Comparison of ENCODE assay signal across 11 cellular contexts in genomic region chr10:119700321-119700954, GRCh38. TPM values are rescaled to one million over a fixed set of nuclear protein-coding genes. Genes with fewer than 3 reads are reported as not detected.
DNase-seq lines count a peak whose midpoint lies in the region; ATAC-seq, FAIRE-seq and TF ChIP-seq lines count a peak whose summit lies in the region.
"Had no signal": no experiment of that assay in that cellular context is flagged by ENCODE, and none has a peak within 500 bp of the region (broad histone marks: within the 10 kb centered on the region; RNA-seq: fewer than 3 reads in every experiment).

No MANE protein-coding gene starts in this region.

- H3K36me3 Mint-ChIP-seq in dendritic cell treated with granulocyte-macrophage colony-stimulating factor and Interleukin-4, amounts not matched to agents 40 ng/mL and 50 ng/mL, for 4 days (ENCODE audit: low read depth) = no peaks in the 10 kb centered on the region

- H3K4me3 Mint-ChIP-seq in dendritic cell treated with granulocyte-macrophage colony-stimulating factor and Interleukin-4, amounts not matched to agents 40 ng/mL and 50 ng/mL, for 4 days = no peak overlapping the region
- H3K4me3 Mint-ChIP-seq: H9 had no signal

- no peaks in the 10 kb centered on the region for H3K9me3 Mint-ChIP-seq in dendritic cell treated with granulocyte-macrophage colony-stimulating factor and Interleukin-4, amounts not matched to agents 40 ng/mL and 50 ng/mL, for 4 days

- FAIRE-seq in pancreas (lab: Jason Lieb, UNC) = no peak

- no peak for DNase-seq in NCI-H345 treated with DMSO at 0.1 percent for 48 hours (lab: John Stamatoyannopoulos, UW; ENCODE audit: unreplicated experiment)
- DNase-seq in pancreas = no peak
- DNase-seq in NCI-H1105 (lab: John Stamatoyannopoulos, UW) = no peak
- DNase-seq: gastrocnemius medialis, H9 had no signal

- intact Hi-C loops in dendritic cell treated with granulocyte-macrophage colony-stimulating factor and Interleukin-4, amounts not matched to agents 40 ng/mL and 50 ng/mL, for 4 days (cut with micrococcal nuclease) = no loop called here
- intact Hi-C loops in pancreas (cut with DNase I) = no loop called here

- ATAC-seq in GM18870 (IDR thresholded peaks at IDR 0.05; ENCODE audit: unreplicated experiment) (peak; percentile 59), HG02610 (IDR thresholded peaks at IDR 0.05; ENCODE audit: unreplicated experiment) (peak; percentile 44), HG03571 (IDR thresholded peaks at IDR 0.05; ENCODE audit: unreplicated experiment) (peak; percentile 39), SK-N-SH treated with all-trans-retinoic acid at 6 μM for 48 hours (no peak), pancreas (no peak)
- ATAC-seq: gastrocnemius medialis had no signal

- no peak for TF ChIP-seq CTCF in pancreas (IDR thresholded peaks at IDR 0.05)

- H3K27me3 Mint-ChIP-seq in dendritic cell treated with granulocyte-macrophage colony-stimulating factor and Interleukin-4, amounts not matched to agents 40 ng/mL and 50 ng/mL, for 4 days = peaks cover 11% of the 10 kb centered on the region

- no peak overlapping the region for H3K27ac ChIP-seq in pancreas
- H3K27ac ChIP-seq: cardiac muscle cell, gastrocnemius medialis had no signal

- no peaks in the 10 kb centered on the region for H3K27me3 ChIP-seq in pancreas
- H3K27me3 ChIP-seq: cardiac muscle cell, gastrocnemius medialis had no signal

- no peak overlapping the region for H3K4me3 ChIP-seq in pancreas
- H3K4me3 ChIP-seq: cardiac muscle cell, gastrocnemius medialis had no signal

- WGBS in pancreas, 2 donors = 82 to 83% methylated on average over 4 of the region's 4 CpGs

- no peaks in the 10 kb centered on the region for H3K4me1 ChIP-seq in pancreas
- H3K4me1 ChIP-seq: gastrocnemius medialis had no signal

- H3K27ac Mint-ChIP-seq in dendritic cell treated with granulocyte-macrophage colony-stimulating factor and Interleukin-4, amounts not matched to agents 40 ng/mL and 50 ng/mL, for 4 days = peak overlapping the region; percentile 49

- no peaks in the 10 kb centered on the region for H3K36me3 ChIP-seq in pancreas
- H3K36me3 ChIP-seq: cardiac muscle cell, gastrocnemius medialis had no signal

- no peaks in the 10 kb centered on the region for H3K9me3 ChIP-seq in pancreas
- H3K9me3 ChIP-seq: gastrocnemius medialis had no signal

- peaks cover 62% of the 10 kb centered on the region for H3K4me1 Mint-ChIP-seq in dendritic cell treated with granulocyte-macrophage colony-stimulating factor and Interleukin-4, amounts not matched to agents 40 ng/mL and 50 ng/mL, for 4 days (ENCODE audit: low read depth)

TF ChIP-seq in SK-N-SH treated with all-trans-retinoic acid at 6 μM for 48 hours, 23 proteins besides CTCF, POLR2A, EP300 and RAD21:
- TF ChIP-seq PATZ1 (CRISPR knock-in tag; IDR thresholded peaks at IDR 0.05; ENCODE audit: borderline replicate concordance) (no peak), CREB5 (CRISPR knock-in tag; IDR thresholded peaks at IDR 0.05; ENCODE audit: low read depth) (no peak), TCF4 (CRISPR knock-in tag; IDR thresholded peaks at IDR 0.05; ENCODE audit: borderline replicate concordance) (no peak), ZNF565 (CRISPR knock-in tag; conservative IDR thresholded peaks at IDR 0.05; ENCODE audit: low read depth) (no peak), TOX (CRISPR knock-in tag; IDR thresholded peaks at IDR 0.05; ENCODE audit: borderline replicate concordance) (no peak), RARB (CRISPR knock-in tag; IDR thresholded peaks at IDR 0.05) (no peak), CSDC2 (CRISPR knock-in tag; IDR thresholded peaks at IDR 0.05) (no peak), OSR1 (CRISPR knock-in tag; IDR thresholded peaks at IDR 0.05) (no peak), GLIS3 (CRISPR knock-in tag; IDR thresholded peaks at IDR 0.05) (no peak), ZNF8 (CRISPR knock-in tag; IDR thresholded peaks at IDR 0.05) (no peak), CSRNP3 (CRISPR knock-in tag; IDR thresholded peaks at IDR 0.05) (no peak), ISL1 (CRISPR knock-in tag; IDR thresholded peaks at IDR 0.05) (no peak), ZC3H10 (CRISPR knock-in tag; IDR thresholded peaks at IDR 0.05) (no peak), ARNTL (CRISPR knock-in tag; IDR thresholded peaks at IDR 0.05; ENCODE audit: borderline replicate concordance, low read depth) (no peak), PPARA (CRISPR knock-in tag; IDR thresholded peaks at IDR 0.05; ENCODE audit: borderline replicate concordance) (no peak), TSHZ2 (CRISPR knock-in tag; IDR thresholded peaks at IDR 0.05) (no peak), ZFP30 (CRISPR knock-in tag; IDR thresholded peaks at IDR 0.05) (no peak)
TF ChIP-seq in SK-N-SH treated with all-trans-retinoic acid at 6 μM for 48 hours: peak in this region for 0.

RNA-seq across cellular contexts. Expression of gene INPP5F, which starts 25.4 kb away (rescaled TPM):
- total RNA-seq in pancreas = 1 to 10 TPM; 4.3 to 7.1 (median 4.7) TPM
- 10 to 100 TPM in 1 of 2 donors, 1 to 10 TPM in 1; 4.4 to 13.6 TPM for polyA plus RNA-seq in pancreas

RNA-seq across cellular contexts. Expression of gene BAG3, which starts 49.3 kb away (rescaled TPM):
- total RNA-seq in pancreas = 10 to 100 TPM in 2 of 6 donors, 1 to 10 TPM in 4; 6.4 to 13.4 (median 8.3) TPM
- polyA plus RNA-seq in pancreas = 10 to 100 TPM in 1 of 2 donors, 1 to 10 TPM in 1; 8.4 to 16.8 TPM

Comparison
In these comparisons a context has a peak if more than half of its experiments do, and no peak if none do; other contexts are left out.
1. ATAC-seq: peak in GM18870 (single experiment), HG02610 (single experiment) and HG03571 (single experiment); none in SK-N-SH treated with all-trans-retinoic acid at 6 μM for 48 hours (single experiment) and pancreas (0 of 4).